ENCODE assay signal across 8 cellular contexts in the genomic region with DNA sequence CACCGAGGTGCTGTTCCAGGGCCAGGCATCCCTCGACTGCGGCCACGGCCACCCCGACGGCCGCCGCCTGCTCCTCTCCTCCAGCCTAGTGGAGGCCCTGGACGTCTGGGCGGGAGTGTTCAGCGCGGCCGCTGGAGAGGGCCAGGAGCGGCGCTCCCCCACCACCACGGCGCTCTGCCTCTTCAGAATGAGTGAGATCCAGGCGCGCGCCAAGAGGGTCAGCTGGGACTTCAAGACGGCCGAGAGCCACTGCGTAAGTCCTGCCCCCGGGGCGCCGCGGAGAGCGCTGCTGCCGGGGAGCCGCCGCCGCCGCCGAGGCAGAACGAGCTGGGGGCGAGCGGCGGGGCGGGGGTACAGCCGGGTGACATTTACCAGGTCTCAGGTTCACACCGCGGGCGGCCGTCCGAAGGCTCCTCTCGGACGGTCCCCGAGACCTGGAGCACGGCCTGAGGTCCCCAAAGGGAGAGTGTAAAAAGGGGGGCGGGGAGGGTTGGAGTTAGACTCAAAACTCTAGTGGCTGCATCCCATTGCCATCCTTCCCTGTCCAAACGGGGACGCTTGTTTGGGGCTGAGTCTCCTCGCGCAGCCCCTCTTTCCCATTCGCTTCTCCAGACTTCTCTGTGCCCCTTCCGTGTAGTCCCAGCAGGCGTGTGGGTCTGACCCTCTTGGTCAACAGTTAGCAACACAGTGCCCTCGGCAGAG. TPM values are rescaled to one million over a fixed set of nuclear protein-coding genes. Genes with fewer than 3 reads are reported as not detected.
A peak's percentile ranks its signal among the peaks of the same experiment; 100 is the strongest.
DNase-seq lines count a peak whose midpoint lies in the region; ATAC-seq and TF ChIP-seq lines count a peak whose summit lies in the region.

No MANE protein-coding gene starts in this region.

- POLR2A ChIA-PET in AG04449 (lab: Yijun Ruan, JAX): no interaction called here

- no peaks in the 10 kb centered on the region for H3K9me3 Mint-ChIP-seq in activated naive CD4-positive, alpha-beta T cell treated with anti-CD3 and anti-CD28 coated beads for 36 hours

- intact Hi-C loops in activated naive CD4-positive, alpha-beta T cell treated with anti-CD3 and anti-CD28 coated beads for 36 hours (cut with micrococcal nuclease): loop anchor here (1.0 to 10.0 kb wide), 9 partner anchors 58 to 1067 kb away; partner anchors contain the start of genes FGD6 and VEZT
- intact Hi-C loops in gastrocnemius medialis (cut with DNase I; ENCODE audit: low total_unique reads): loop anchor here (5.0 kb wide), 2 partner anchors 282 to 382 kb away; no protein-coding TSS in a partner anchor

- no peaks in the 10 kb centered on the region for H3K36me3 ChIP-seq in gastrocnemius medialis

- H3K27me3 Mint-ChIP-seq in activated naive CD4-positive, alpha-beta T cell treated with anti-CD3 and anti-CD28 coated beads for 36 hours (ENCODE audit: low read depth): peaks cover 9% of the 10 kb centered on the region

- H3K27me3 ChIP-seq in gastrocnemius medialis: peaks cover 7 to 23% (median 18%) of the 10 kb centered on the region in 3 donors

- TF ChIP-seq POLR2A in GM18505 (IDR thresholded peaks at IDR 0.05; ENCODE audit: borderline replicate concordance, extremely low read depth, insufficient read depth, insufficient read length): no peak
- TF ChIP-seq POLR2A in gastrocnemius medialis (IDR thresholded peaks at IDR 0.05): no peak

- no peaks in the 10 kb centered on the region for H3K9me3 ChIP-seq in gastrocnemius medialis

- H3K4me1 Mint-ChIP-seq in activated naive CD4-positive, alpha-beta T cell treated with anti-CD3 and anti-CD28 coated beads for 36 hours (ENCODE audit: low read depth): peaks cover 23% of the 10 kb centered on the region

- in situ Hi-C loops in gastrocnemius medialis (cut with MboI; ENCODE audit: low sequenced_read_pairs in 4 of 4): loop anchor here (25.0 kb wide), 2 partner anchors 287 to 612 kb away; no protein-coding TSS in a partner anchor

- CTCF ChIA-PET in AG04449 (lab: Yijun Ruan, JAX): interaction anchor here (1.2 kb wide), 1 partner anchor 1185 kb away, joined by 3 read pairs; no protein-coding TSS in a partner anchor
- CTCF ChIA-PET in activated naive CD4-positive, alpha-beta T cell treated with anti-CD3 and anti-CD28 coated beads for 36 hours (lab: Charles Lee): interaction anchor here (0.6 to 1.4 kb wide), 4 partner anchors 15 to 1062 kb away, joined by 3 to 4 read pairs (median 3); no protein-coding TSS in a partner anchor

- peaks cover 2% of the 10 kb centered on the region for H3K36me3 Mint-ChIP-seq in activated naive CD4-positive, alpha-beta T cell treated with anti-CD3 and anti-CD28 coated beads for 36 hours (ENCODE audit: low read depth)

- no peak overlapping the region for H3K27ac Mint-ChIP-seq in activated naive CD4-positive, alpha-beta T cell treated with anti-CD3 and anti-CD28 coated beads for 36 hours

- no peak overlapping the region for H3K27ac ChIP-seq in gastrocnemius medialis

- peaks cover 4 to 5% of the 10 kb centered on the region in 2 donors for H3K4me1 ChIP-seq in gastrocnemius medialis

- ATAC-seq in GM18505 (IDR thresholded peaks at IDR 0.05; ENCODE audit: unreplicated experiment) (peak; percentile 2), HG03442 (IDR thresholded peaks at IDR 0.05; ENCODE audit: unreplicated experiment) (peak; percentile 1), gastrocnemius medialis (no peak)

- TF ChIP-seq CTCF in AG04449 (IDR thresholded peaks at IDR 0.05; ENCODE audit: insufficient read depth, low read length, missing control alignments) (no peak), gastrocnemius medialis (IDR thresholded peaks at IDR 0.05 in 4 of 5, conservative IDR thresholded peaks at IDR 0.05 in 1 of 5) (no peak)

- peak overlapping the region; percentile 80 for H3K4me3 Mint-ChIP-seq in activated naive CD4-positive, alpha-beta T cell treated with anti-CD3 and anti-CD28 coated beads for 36 hours

- DNase-seq in AG04449 (ENCODE audit: low read depth, low spot score): no peak
- DNase-seq in activated naive CD4-positive, alpha-beta T cell treated with anti-CD3 and anti-CD28 coated beads for 36 hours: peak; percentile 29
- peak in 28 of 51 donors; percentile 3 to 66 (median 42) for DNase-seq in hypothalamus (lab: John Stamatoyannopoulos, UW)
- DNase-seq in gastrocnemius medialis: no peak
- DNase-seq in HT-29 (ENCODE audit: low spot score): no peak
- DNase-seq in occipital lobe (lab: John Stamatoyannopoulos, UW): no peak

- H3K4me3 ChIP-seq in AG04449 (ENCODE audit: low read depth, low read length) (peak overlapping the region; percentile 56), gastrocnemius medialis (peak overlapping the region; percentile 43 to 60 (median 60))

RNA-seq across cellular contexts. Expression of gene PLXNC1, which starts 1.6 kb away (rescaled TPM):
- 1 to 10 TPM; 3.6 to 4.0 TPM for total RNA-seq in activated naive CD4-positive, alpha-beta T cell treated with anti-CD3 and anti-CD28 coated beads for 36 hours
- total RNA-seq in gastrocnemius medialis (1 to 10 TPM in 2 of 4 donors, under 1 TPM in 2; 0.62 to 2.2 (median 1.2) TPM), occipital lobe (39.5 TPM)
- 0.05 TPM in 1 of 2 replicates, not detected in the other for total RNA-seq in HT-29 (2014; rRNA removed; shearing (Covaris generic))

Comparison
In these comparisons a context has a peak if more than half of its experiments do, and no peak if none do; other contexts are left out.
1. DNase-seq: peak in activated naive CD4-positive, alpha-beta T cell treated with anti-CD3 and anti-CD28 coated beads for 36 hours (single experiment) and hypothalamus (28 of 51); none in AG04449 (single experiment), gastrocnemius medialis (0 of 2), HT-29 (single experiment) and occipital lobe (single experiment).
2. ATAC-seq: peak in GM18505 (single experiment) and HG03442 (single experiment); none in gastrocnemius medialis (0 of 2).